Comparison of ENCODE assay signal across 8 cellular contexts in genomic region chr5:95620030-95620869, GRCh38. TPM values are rescaled to one million over a fixed set of nuclear protein-coding genes. Genes with fewer than 3 reads are reported as not detected.
A peak's percentile ranks its signal among the peaks of the same experiment; 100 is the strongest.
DNase-seq lines count a peak whose midpoint lies in the region; ATAC-seq and TF ChIP-seq lines count a peak whose summit lies in the region.

Gene GPR150 (plus strand): TSS chr5:95620087. CDS start chr5:95620276, 189 bp downstream.

- H3K36me3 ChIP-seq in endodermal cell (ENCODE audit: control insufficient read depth, insufficient read depth, low read length) = no peaks in the 10 kb centered on the region
- no peaks in the 10 kb centered on the region for H3K36me3 ChIP-seq in mucosa of stomach (ENCODE audit: control insufficient read depth, insufficient read depth, low read length)

- H3K9ac ChIP-seq in endodermal cell (ENCODE audit: extremely low read depth, low read length, poor library complexity, severe bottlenecking) (peak within 1 kb of the TSS; percentile 11), mucosa of stomach (ENCODE audit: low read length) (peak within 1 kb of the TSS; percentile 52)

- H3K27me3 ChIP-seq in endodermal cell (ENCODE audit: control insufficient read depth, insufficient read depth, low read length, poor library complexity, severe bottlenecking) (peaks cover 66% of the 10 kb centered on the region), mucosa of stomach (ENCODE audit: control insufficient read depth, insufficient read depth, low read length) (peaks cover 23% of the 10 kb centered on the region)

- TF ChIP-seq CTCF in endodermal cell (conservative IDR thresholded peaks at IDR 0.05) = peak; percentile 32

- 2 to 3% methylated on average over 47 to 85 of the region's 85 CpGs for WGBS in endodermal cell (ENCODE audit: insufficient coverage in 1 of 2, insufficient read length in 1 of 2), 2 experiments

- H3K4me3 Mint-ChIP-seq in endodermal cell = peak within 1 kb of the TSS; percentile 58
- peak within 1 kb of the TSS; percentile 80 to 82 for H3K4me3 Mint-ChIP-seq in stimulated activated naive B cell treated with anti-CD40 and anti-IgM and Interleukin-4, amounts not matched to agents 10 μg/mL and 1 μg/mL and 100 μg/mL, for 72 hours

- no peak within 1 kb of the TSS for H3K27ac Mint-ChIP-seq in endodermal cell
- peak within 1 kb of the TSS; percentile 26 for H3K27ac Mint-ChIP-seq in stimulated activated naive B cell treated with anti-CD40 and anti-IgM and Interleukin-4, amounts not matched to agents 10 μg/mL and 1 μg/mL and 100 μg/mL, for 72 hours

- H3K4me1 Mint-ChIP-seq in endodermal cell = peaks cover 5% of the 10 kb centered on the region
- H3K4me1 Mint-ChIP-seq in stimulated activated naive B cell treated with anti-CD40 and anti-IgM and Interleukin-4, amounts not matched to agents 10 μg/mL and 1 μg/mL and 100 μg/mL, for 72 hours = peaks cover 13 to 28% of the 10 kb centered on the region in 2 donors

- H3K27ac ChIP-seq in endodermal cell (ENCODE audit: low read depth, low read length) = no peak within 1 kb of the TSS

- H3K9me3 Mint-ChIP-seq in endodermal cell = no peaks in the 10 kb centered on the region
- no peaks in the 10 kb centered on the region for H3K9me3 Mint-ChIP-seq in stimulated activated naive B cell treated with anti-CD40 and anti-IgM and Interleukin-4, amounts not matched to agents 10 μg/mL and 1 μg/mL and 100 μg/mL, for 72 hours

- peak; percentile 67 for ATAC-seq in HG02588 (IDR thresholded peaks at IDR 0.05; ENCODE audit: unreplicated experiment)
- ATAC-seq in stimulated activated naive B cell treated with anti-CD40 and anti-IgM and Interleukin-4, amounts not matched to agents 10 μg/mL and 1 μg/mL and 100 μg/mL, for 72 hours (replicated peaks) = peak; percentile 80 to 83

- no peaks in the 10 kb centered on the region for H3K4me1 ChIP-seq in endodermal cell (ENCODE audit: control insufficient read depth, insufficient read depth, low read length)
- peaks cover 18% of the 10 kb centered on the region for H3K4me1 ChIP-seq in mucosa of stomach (ENCODE audit: control insufficient read depth, insufficient read depth, low read length)

- H3K9me3 ChIP-seq in endodermal cell (ENCODE audit: control insufficient read depth, low read length) = no peaks in the 10 kb centered on the region
- no peaks in the 10 kb centered on the region for H3K9me3 ChIP-seq in mucosa of stomach (ENCODE audit: control insufficient read depth, low read length)

- peaks cover 67% of the 10 kb centered on the region for H3K27me3 Mint-ChIP-seq in endodermal cell (ENCODE audit: insufficient read depth)
- peaks cover 0 to 9% of the 10 kb centered on the region in 2 donors for H3K27me3 Mint-ChIP-seq in stimulated activated naive B cell treated with anti-CD40 and anti-IgM and Interleukin-4, amounts not matched to agents 10 μg/mL and 1 μg/mL and 100 μg/mL, for 72 hours

- peak within 1 kb of the TSS; percentile 74 for H3K4me3 ChIP-seq in endodermal cell (ENCODE audit: low read length)
- H3K4me3 ChIP-seq in mucosa of stomach (ENCODE audit: low read length) = peak within 1 kb of the TSS; percentile 22

- DNase-seq in NCI-H1436 (lab: John Stamatoyannopoulos, UW) (peak; percentile 29), NCI-H1436 treated with DMSO at 0.1 percent for 48 hours (lab: John Stamatoyannopoulos, UW) (no peak), NCI-H1105 (lab: John Stamatoyannopoulos, UW) (peak; percentile 19), endodermal cell (peak; percentile 85)
- DNase-seq in activated CD4-positive, alpha-beta T cell treated with anti-CD3 and anti-CD28 coated beads, Interleukin-2, amount 50 U/mL, for 24 hours (ENCODE audit: low read depth in 1 of 2, low spot score in 1 of 2) = peak; percentile 33 to 40
- peak; percentile 67 for DNase-seq in stimulated activated naive B cell treated with anti-CD40 and anti-IgM and Interleukin-4, amounts not matched to agents 10 μg/mL and 1 μg/mL and 100 μg/mL, for 72 hours

- H3K36me3 Mint-ChIP-seq in endodermal cell (ENCODE audit: low read depth) = no peaks in the 10 kb centered on the region
- H3K36me3 Mint-ChIP-seq in stimulated activated naive B cell treated with anti-CD40 and anti-IgM and Interleukin-4, amounts not matched to agents 10 μg/mL and 1 μg/mL and 100 μg/mL, for 72 hours = no peaks in the 10 kb centered on the region

RNA-seq across cellular contexts. Expression of gene GPR150, which starts in this region (rescaled TPM):
- total RNA-seq in endodermal cell = under 1 TPM; 0.13 to 0.22 TPM
- not detected for polyA plus RNA-seq in endodermal cell (2013, experiment 1 of 2)
- polyA plus RNA-seq in endodermal cell (2013, experiment 2 of 2) = 0.12 TPM

Comparison
In these comparisons a context has a peak if more than half of its experiments do, and no peak if none do; other contexts are left out.
1. Peak in DNase-seq, H3K4me3 ChIP-seq and H3K9ac ChIP-seq in endodermal cell; RNA of the gene not detected or under 1 TPM.